In genomic region chr3:126129408-126129891, GRCh38 we compare ENCODE assay signal across 14 cellular contexts. TPM values are rescaled to one million over a fixed set of nuclear protein-coding genes. Genes with fewer than 3 reads are reported as not detected.
DNase-seq lines count a peak whose midpoint lies in the region; ATAC-seq, FAIRE-seq and TF ChIP-seq lines count a peak whose summit lies in the region.
"Had no signal": no experiment of that assay in that cellular context is flagged by ENCODE, and none has a peak within 500 bp of the region (broad histone marks: within the 10 kb centered on the region; RNA-seq: fewer than 3 reads in every experiment).

No MANE protein-coding gene starts in this region.

- H3K4me1 Mint-ChIP-seq in natural killer cell treated with Interleukin-12 subunit alpha and Interleukin-12 subunit beta and Interleukin-15 and Interleukin-18, amount 100 ng/mL, for 72 hours (ENCODE audit: low read depth in 2 of 2), result no peaks in the 10 kb centered on the region

- H2BK120ac ChIP-seq in mesenchymal stem cell (ENCODE audit: low read depth, low read length), result no peak overlapping the region

- H3K4ac ChIP-seq in mesenchymal stem cell (ENCODE audit: low read depth in 1 of 2, low read length in 2 of 2), result no peak overlapping the region

- H3K4me3 Mint-ChIP-seq in natural killer cell treated with Interleukin-12 subunit alpha and Interleukin-12 subunit beta and Interleukin-15 and Interleukin-18, amount 100 ng/mL, for 72 hours, result no peak overlapping the region

- no peak overlapping the region for H3K9ac ChIP-seq in PC-3 (ENCODE audit: low read length)
- no peak overlapping the region for H3K9ac ChIP-seq in mesenchymal stem cell (ENCODE audit: low read length)

- H3K27me3 ChIP-seq in PC-3 (ENCODE audit: low read length), result no peaks in the 10 kb centered on the region
- peaks cover 33 to 80% of the 10 kb centered on the region in 2 experiments for H3K27me3 ChIP-seq in mesenchymal stem cell (ENCODE audit: control insufficient read depth in 1 of 2, insufficient read depth in 1 of 2, low read length in 2 of 2)
- no peaks in the 10 kb centered on the region for H3K27me3 ChIP-seq in small intestine (ENCODE audit: control insufficient read depth in 2 of 2, insufficient read depth in 2 of 2, low read length in 2 of 2)

- H2AFZ ChIP-seq in PC-3 (ENCODE audit: low read length) (peak overlapping the region; percentile 21; the same call in 1 of the 2 replicates), mesenchymal stem cell (ENCODE audit: low read depth, low read length) (no peak overlapping the region)

- H3K27ac ChIP-seq in PC-3 (ENCODE audit: low read length) (no peak overlapping the region), mesenchymal stem cell (ENCODE audit: low read length, poor library complexity, severe bottlenecking) (no peak overlapping the region), small intestine (ENCODE audit: low read depth in 1 of 2, low read length in 1 of 2) (no peak overlapping the region)
- H3K27ac ChIP-seq: thoracic aorta had no signal

- 90% methylated on average over 16 of the region's 16 CpGs for WGBS in mesenchymal stem cell
- WGBS in small intestine, 3 donors, result 47 to 71% (median 66%) methylated on average over 16 of the region's 16 CpGs

- H3K27ac Mint-ChIP-seq in natural killer cell treated with Interleukin-12 subunit alpha and Interleukin-12 subunit beta and Interleukin-15 and Interleukin-18, amount 100 ng/mL, for 72 hours, result no peak overlapping the region

- no TSS peak for BruUV-seq in PC-3 (replicated peaks; lab: Mats Ljungman, UMichigan)

- H2BK15ac ChIP-seq in mesenchymal stem cell (ENCODE audit: low read depth, poor library complexity, severe bottlenecking), result no peak overlapping the region

- H3K36me3 Mint-ChIP-seq in natural killer cell treated with Interleukin-12 subunit alpha and Interleukin-12 subunit beta and Interleukin-15 and Interleukin-18, amount 100 ng/mL, for 72 hours, result no peaks in the 10 kb centered on the region

- no peak overlapping the region for H4K8ac ChIP-seq in mesenchymal stem cell (ENCODE audit: low read length)

- H3K36me3 ChIP-seq in PC-3 (ENCODE audit: low read depth, low read length) (no peaks in the 10 kb centered on the region), mesenchymal stem cell (ENCODE audit: control insufficient read depth in 1 of 2, insufficient read depth in 2 of 2, low read depth in 1 of 2, low read length in 2 of 2) (no peaks in the 10 kb centered on the region), small intestine (ENCODE audit: control insufficient read depth in 2 of 2, insufficient read depth in 2 of 2, low read length in 2 of 2) (no peaks in the 10 kb centered on the region)
- H3K36me3 ChIP-seq: thoracic aorta had no signal

- no peak overlapping the region for H4K91ac ChIP-seq in mesenchymal stem cell (ENCODE audit: low read length)

- H4K20me1 ChIP-seq in PC-3 (ENCODE audit: low read length), result no peaks in the 10 kb centered on the region

- H3K9me3 ChIP-seq in PC-3 (ENCODE audit: low read length), result no peaks in the 10 kb centered on the region
- H3K9me3 ChIP-seq in mesenchymal stem cell (ENCODE audit: control insufficient read depth, low read length), result no peaks in the 10 kb centered on the region
- no peaks in the 10 kb centered on the region for H3K9me3 ChIP-seq in small intestine (ENCODE audit: control insufficient read depth, low read depth)
- H3K9me3 ChIP-seq: thoracic aorta had no signal

- no peaks in the 10 kb centered on the region for H3K9me3 Mint-ChIP-seq in natural killer cell treated with Interleukin-12 subunit alpha and Interleukin-12 subunit beta and Interleukin-15 and Interleukin-18, amount 100 ng/mL, for 72 hours

- no peak overlapping the region for H3K18ac ChIP-seq in mesenchymal stem cell (ENCODE audit: low read depth in 1 of 2, low read length in 2 of 2)

- no peak for FAIRE-seq in small intestine (lab: Jason Lieb, UNC)

- no peak overlapping the region for H3K23ac ChIP-seq in mesenchymal stem cell (ENCODE audit: low read length in 2 of 2)

- POLR2A ChIA-PET in PC-3 (lab: Charles Lee; ENCODE audit: unreplicated experiment), result no interaction called here

- no peak overlapping the region for H2BK12ac ChIP-seq in mesenchymal stem cell (ENCODE audit: low read length in 2 of 2)

- H3K9me2 ChIP-seq in PC-3 (replicated peaks; ENCODE audit: low read length), result no peaks in the 10 kb centered on the region

- H3K4me3 ChIP-seq in PC-3 (ENCODE audit: low read length) (no peak overlapping the region), mesenchymal stem cell (ENCODE audit: insufficient read depth in 1 of 2, low read depth in 1 of 2, low read length in 2 of 2) (no peak overlapping the region), small intestine (ENCODE audit: low read depth in 1 of 2, low read length in 2 of 2) (no peak overlapping the region)
- H3K4me3 ChIP-seq: thoracic aorta had no signal

- ATAC-seq in PC-3 (peak; percentile 86), esophagus mucosa (peak; percentile 63)
- no peak for ATAC-seq in natural killer cell treated with Interleukin-12 subunit alpha and Interleukin-12 subunit beta and Interleukin-15 and Interleukin-18, amount 100 ng/mL, for 72 hours

- H3K4me1 ChIP-seq in PC-3 (ENCODE audit: insufficient read depth, low read length) (peaks cover 12% of the 10 kb centered on the region), mesenchymal stem cell (ENCODE audit: control insufficient read depth, insufficient read depth, low read depth, low read length) (peaks cover 2% of the 10 kb centered on the region), small intestine (ENCODE audit: control insufficient read depth in 2 of 2, insufficient read depth in 1 of 2, low read depth in 1 of 2, low read length in 1 of 2) (no peaks in the 10 kb centered on the region)

- H3K4me2 ChIP-seq in PC-3 (ENCODE audit: low read length), result peak overlapping the region; percentile 45
- no peak overlapping the region for H3K4me2 ChIP-seq in mesenchymal stem cell (ENCODE audit: low read length, poor library complexity, severe bottlenecking)

- H3F3A ChIP-seq in PC-3 (ENCODE audit: low read length, unreplicated experiment), result no peaks in the 10 kb centered on the region

- H3K14ac ChIP-seq in mesenchymal stem cell (ENCODE audit: low read length in 2 of 2), result no peak overlapping the region

- CTCF ChIA-PET in PC-3 (lab: Charles Lee), result no interaction called here

- TF ChIP-seq CTCF in PC-3 (conservative IDR thresholded peaks at IDR 0.05; ENCODE audit: low read depth, low read length), result no peak

- no peak overlapping the region for H2BK5ac ChIP-seq in mesenchymal stem cell (ENCODE audit: low read depth, low read length, poor library complexity, severe bottlenecking)

- intact Hi-C loops in PC-3 (cut with micrococcal nuclease), result no loop called here

- peak; percentile 72 for DNase-seq in ELR (ENCODE audit: low read depth)
- peak; percentile 81 for DNase-seq in PC-3
- peak; percentile 59 for DNase-seq in natural killer cell treated with Interleukin-12 subunit alpha and Interleukin-12 subunit beta and Interleukin-15 and Interleukin-18, amount 100 ng/mL, for 72 hours (ENCODE audit: low spot score)
- no peak for DNase-seq in mesenchymal stem cell
- DNase-seq in NCI-H1105 (lab: John Stamatoyannopoulos, UW), result no peak
- no peak for DNase-seq in small intestine
- DNase-seq in OCI-M1 (lab: John Stamatoyannopoulos, UW), result no peak
- DNase-seq: amniotic stem cell; C1 segment of cervical spinal cord; NCI-H510A treated with DMSO at 0.1 percent for 48 hours; stimulated activated CD4-positive, alpha-beta T cell treated with anti-CD3 and anti-CD28 coated beads, Interleukin-4, amount 100 ng/mL, for 1 hour had no signal

- H2AK5ac ChIP-seq in mesenchymal stem cell (ENCODE audit: low read length, severe bottlenecking), result no peak overlapping the region

- H3K27me3 Mint-ChIP-seq in natural killer cell treated with Interleukin-12 subunit alpha and Interleukin-12 subunit beta and Interleukin-15 and Interleukin-18, amount 100 ng/mL, for 72 hours, result peaks cover 0 to 6% of the 10 kb centered on the region in 2 donors

- H3K79me2 ChIP-seq in PC-3 (ENCODE audit: low read length), result no peaks in the 10 kb centered on the region

- no peaks in the 10 kb centered on the region for H3K79me1 ChIP-seq in mesenchymal stem cell (replicated peaks; ENCODE audit: low read length, poor library complexity, severe bottlenecking)

RNA-seq across cellular contexts. Expression of gene SLC41A3, which starts 45.5 kb away (rescaled TPM):
- 29.8 and 30.4 TPM in 2 replicates for total RNA-seq in PC-3 (2014; rRNA removed)
- 22.9 TPM for total RNA-seq in esophagus mucosa
- total RNA-seq in natural killer cell treated with Interleukin-12 subunit alpha and Interleukin-12 subunit beta and Interleukin-15 and Interleukin-18, amount 100 ng/mL, for 72 hours, result 10 to 100 TPM; 30.4 to 36.4 TPM
- polyA plus RNA-seq in mesenchymal stem cell (2013, experiment 1 of 2), result 39.9 TPM
- 39.6 TPM for polyA plus RNA-seq in mesenchymal stem cell (2013, experiment 2 of 2)
- 10 to 100 TPM; 33.5 to 46.1 (median 39.1) TPM for polyA plus RNA-seq in small intestine

RNA-seq across cellular contexts. Expression of gene ALDH1L1, which starts 50.9 kb away (rescaled TPM):
- total RNA-seq in PC-3 (2014; rRNA removed) (not detected in 2 replicates), esophagus mucosa (4.5 TPM)
- not detected for total RNA-seq in natural killer cell treated with Interleukin-12 subunit alpha and Interleukin-12 subunit beta and Interleukin-15 and Interleukin-18, amount 100 ng/mL, for 72 hours
- polyA plus RNA-seq in mesenchymal stem cell (2013, experiment 1 of 2), result 0.08 TPM
- polyA plus RNA-seq in mesenchymal stem cell (2013, experiment 2 of 2), result not detected
- polyA plus RNA-seq in small intestine, result 1 to 10 TPM in 1 of 3 donors, under 1 TPM in 2; 0.27 to 4.5 (median 0.45) TPM
- total RNA-seq: fibroblast of lung had no signal
- polyA plus RNA-seq: fibroblast of lung had no signal

Comparison
In these comparisons a context has a peak if more than half of its experiments do, and no peak if none do; other contexts are left out.
1. DNase-seq: peak in ELR (single experiment), PC-3 (single experiment) and natural killer cell treated with Interleukin-12 subunit alpha and Interleukin-12 subunit beta and Interleukin-15 and Interleukin-18, amount 100 ng/mL, for 72 hours (single experiment); none in mesenchymal stem cell (single experiment), NCI-H1105 (single experiment), small intestine (single experiment) and OCI-M1 (single experiment).
2. ATAC-seq: peak in PC-3 (single experiment) and esophagus mucosa (single experiment); none in natural killer cell treated with Interleukin-12 subunit alpha and Interleukin-12 subunit beta and Interleukin-15 and Interleukin-18, amount 100 ng/mL, for 72 hours (0 of 2).